In the genomic region with DNA sequence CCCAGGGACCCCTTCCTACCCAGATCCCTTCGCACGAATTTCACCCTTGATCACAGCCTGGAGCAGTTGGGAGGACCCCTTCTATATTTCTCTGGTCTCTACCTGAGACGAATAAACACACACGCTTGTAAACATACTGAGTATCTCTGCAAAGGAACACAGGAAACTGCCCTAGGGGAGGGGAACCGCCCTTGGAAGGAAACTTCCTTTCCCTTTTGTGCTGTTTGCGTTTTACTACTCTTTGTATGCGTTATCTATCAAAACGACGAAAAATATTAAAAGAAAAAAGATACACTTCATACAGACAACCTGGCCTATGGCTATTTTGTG, we compare ENCODE assay signal across 8 cellular contexts. TPM values are rescaled to one million over a fixed set of nuclear protein-coding genes. Genes with fewer than 3 reads are reported as not detected.
DNase-seq lines count a peak whose midpoint lies in the region; ATAC-seq, FAIRE-seq and TF ChIP-seq lines count a peak whose summit lies in the region.

No MANE protein-coding gene starts in this region.

- peak overlapping the region; percentile 59 for H3K27ac ChIP-seq in OCI-LY7 (ENCODE audit: low read depth, low read length, poor library complexity, severe bottlenecking)

- intact Hi-C loops in OCI-LY7 (cut with micrococcal nuclease; ENCODE audit: unreplicated experiment), result loop anchor here (2.0 to 5.0 kb wide), 3 partner anchors 56 to 464 kb away; partner anchors contain the start of gene SZRD1
- intact Hi-C loops in natural killer cell (cut with micrococcal nuclease), result loop anchor here (5.0 kb wide), 1 partner anchor 56 kb away; no protein-coding TSS in a partner anchor

- TF ChIP-seq CTCF in GM06990 (IDR thresholded peaks at IDR 0.05; ENCODE audit: insufficient read depth, low read length, poor library complexity, severe bottlenecking), result no peak
- TF ChIP-seq CTCF in OCI-LY7 (conservative IDR thresholded peaks at IDR 0.05; ENCODE audit: low read length), result no peak
- no peak for TF ChIP-seq CTCF in natural killer cell (IDR thresholded peaks at IDR 0.05)
- no peak for TF ChIP-seq CTCF in GM10248 (IDR thresholded peaks at IDR 0.05; ENCODE audit: control extremely low read depth, extremely low read depth, low read depth, missing control alignments)

- peak overlapping the region; percentile 88 for H3K9ac ChIP-seq in endocrine pancreas (ENCODE audit: control insufficient read depth, insufficient read depth, low read length)

- CTCF ChIA-PET in OCI-LY7 (lab: Charles Lee; ENCODE audit: unreplicated experiment), result no interaction called here
- CTCF ChIA-PET in GM10248 (lab: Yijun Ruan, JAX), result interaction anchor here (0.8 to 4.0 kb wide), 20 partner anchors 9 to 362 kb away, joined by 3 to 51 read pairs (median 6); no protein-coding TSS in a partner anchor

- H3K27me3 ChIP-seq in GM06990 (replicated peaks; ENCODE audit: control insufficient read depth, insufficient read depth, low read length), result no peaks in the 10 kb centered on the region
- H3K27me3 ChIP-seq in endocrine pancreas (ENCODE audit: control insufficient read depth, insufficient read depth, low read length), result no peaks in the 10 kb centered on the region

- H3K27ac Mint-ChIP-seq in natural killer cell, result peak overlapping the region; percentile 94 to 96

- H4K20me1 ChIP-seq in OCI-LY7 (ENCODE audit: insufficient read depth, low read length), result no peaks in the 10 kb centered on the region

- ATAC-seq in natural killer cell, result peak; percentile 4 to 18 (median 7)
- ATAC-seq in HG03520 (IDR thresholded peaks at IDR 0.05; ENCODE audit: unreplicated experiment), result no peak
- ATAC-seq in HG02884 (IDR thresholded peaks at IDR 0.05; ENCODE audit: unreplicated experiment), result no peak

- peaks cover 27% of the 10 kb centered on the region for H3K4me1 ChIP-seq in OCI-LY7 (ENCODE audit: insufficient read depth, low read length, poor library complexity, severe bottlenecking)
- H3K4me1 ChIP-seq in endocrine pancreas (ENCODE audit: control insufficient read depth, insufficient read depth, low read length), result no peaks in the 10 kb centered on the region

- H3K9me3 Mint-ChIP-seq in natural killer cell, result no peaks in the 10 kb centered on the region

- POLR2A ChIA-PET in OCI-LY7 (lab: Charles Lee) (interaction anchor here (0.5 to 1.2 kb wide), 4 partner anchors 17 to 362 kb away, joined by 3 to 4 read pairs (median 4); no protein-coding TSS in a partner anchor), GM10248 (lab: Yijun Ruan, JAX) (no interaction called here)

- H3K4me3 Mint-ChIP-seq in natural killer cell, result peak overlapping the region; percentile 92

- no peak for FAIRE-seq in HTR-8/SVneo (lab: Jason Lieb, UNC)

- H3K4me3 ChIP-seq in GM06990 (replicated peaks; ENCODE audit: low read depth, low read length), result peak overlapping the region; percentile 99
- peak overlapping the region; percentile 94 for H3K4me3 ChIP-seq in OCI-LY7 (ENCODE audit: low read depth, low read length, poor library complexity, severe bottlenecking)
- H3K4me3 ChIP-seq in endocrine pancreas (ENCODE audit: control insufficient read depth, insufficient read depth, low read length), result peak overlapping the region; percentile 81

- H3K27me3 Mint-ChIP-seq in natural killer cell (ENCODE audit: low read depth in 2 of 2), result no peaks in the 10 kb centered on the region

- H3K36me3 Mint-ChIP-seq in natural killer cell, result no peaks in the 10 kb centered on the region

- H3K36me3 ChIP-seq in GM06990 (ENCODE audit: control insufficient read depth, insufficient read depth, low read length) (peaks cover 15% of the 10 kb centered on the region), OCI-LY7 (ENCODE audit: insufficient read depth, low read length) (peaks cover 28% of the 10 kb centered on the region), endocrine pancreas (ENCODE audit: control insufficient read depth, insufficient read depth, low read length) (no peaks in the 10 kb centered on the region)

- DNase-seq in GM06990 (ENCODE audit: extremely low read depth, insufficient read length) (no peak), OCI-LY7 (ENCODE audit: low spot score) (peak; percentile 41), natural killer cell (no peak), GM10248 (ENCODE audit: extremely low spot score) (no peak), HTR-8/SVneo (ENCODE audit: insufficient read length, low spot score) (no peak)

- H3K4me2 ChIP-seq in OCI-LY7 (ENCODE audit: low read length), result peak overlapping the region; percentile 95

- no peaks in the 10 kb centered on the region for H3K9me2 ChIP-seq in OCI-LY7 (ENCODE audit: insufficient read depth, low read length)

- peaks cover 18 to 29% of the 10 kb centered on the region in 2 donors for H3K4me1 Mint-ChIP-seq in natural killer cell

- H2AFZ ChIP-seq in OCI-LY7 (ENCODE audit: low read length), result peak overlapping the region; percentile 81; the same call in 1 of the 2 replicates

- H3K79me2 ChIP-seq in OCI-LY7 (ENCODE audit: insufficient read depth, low read depth, low read length), result peaks cover 22% of the 10 kb centered on the region

- no TSS peak for BruUV-seq in OCI-LY7 (replicated peaks; lab: Mats Ljungman, UMichigan)

- H3K9me3 ChIP-seq in OCI-LY7 (ENCODE audit: low read length) (no peaks in the 10 kb centered on the region), endocrine pancreas (ENCODE audit: control insufficient read depth, low read length) (no peaks in the 10 kb centered on the region)

RNA-seq across cellular contexts. Expression of gene NECAP2, which starts 0.8 kb away (rescaled TPM):
- total RNA-seq in OCI-LY7 (2014; rRNA removed; shearing (Covaris generic)), result 59.0 and 69.2 TPM in 2 replicates
- 47.2 and 51.8 TPM in 2 replicates for total RNA-seq in OCI-LY7 (2022)
- total RNA-seq in natural killer cell, result 10 to 100 TPM; 62.1 to 73.1 (median 73.0) TPM

RNA-seq across cellular contexts. Expression of gene SPATA21, which starts 4.1 kb away (rescaled TPM):
- total RNA-seq in OCI-LY7 (2014; rRNA removed; shearing (Covaris generic)), result not detected in 2 replicates
- 0.33 and 0.40 TPM in 2 replicates for total RNA-seq in OCI-LY7 (2022)
- under 1 TPM; 0.35 to 0.55 (median 0.36) TPM for total RNA-seq in natural killer cell

Comparison
In these comparisons a context has a peak if more than half of its experiments do, and no peak if none do; other contexts are left out.
1. ATAC-seq: peak in natural killer cell (3 of 3); none in HG03520 (single experiment) and HG02884 (single experiment).
2. Peak in every context shown above with its lines, with median percentiles within 50 percentile points of each other: H3K4me3 ChIP-seq.